In genomic region chr1:63442141-63442475, GRCh38 we compare ENCODE assay signal across 14 cellular contexts.
A peak's percentile ranks its signal among the peaks of the same experiment; 100 is the strongest.
DNase-seq lines count a peak whose midpoint lies in the region; ATAC-seq and TF ChIP-seq lines count a peak whose summit lies in the region.
"Had no signal": no experiment of that assay in that cellular context is flagged by ENCODE, and none has a peak within 500 bp of the region (broad histone marks: within the 10 kb centered on the region; RNA-seq: fewer than 3 reads in every experiment).

No MANE protein-coding gene starts in this region.

- TF ChIP-seq POLR2A in tibial nerve (IDR thresholded peaks at IDR 0.05): no peak

- ATAC-seq in HG03135 (IDR thresholded peaks at IDR 0.05; ENCODE audit: unreplicated experiment) (peak; percentile 7), HG02981 (IDR thresholded peaks at IDR 0.05; ENCODE audit: unreplicated experiment) (no peak)

- POLR2A ChIA-PET in SK-N-SH (lab: Yijun Ruan, JAX): no interaction called here

- H3K4me1 ChIP-seq in DOHH2 (ENCODE audit: control insufficient read depth, low read length): peaks cover 65% of the 10 kb centered on the region
- peaks cover 8% of the 10 kb centered on the region for H3K4me1 ChIP-seq in adipocyte (ENCODE audit: control insufficient read depth, insufficient read depth, low read length)
- peaks cover 3% of the 10 kb centered on the region; the same call in 1 of the 2 replicates for H3K4me1 ChIP-seq in iPS-20b (ENCODE audit: insufficient read depth, low read length)
- no peaks in the 10 kb centered on the region for H3K4me1 ChIP-seq in SK-N-SH (ENCODE audit: control insufficient read depth in 1 of 2, insufficient read depth in 2 of 2, low read depth in 1 of 2, low read length in 1 of 2)
- peaks cover 0 to 6% (median 0%) of the 10 kb centered on the region in 4 donors for H3K4me1 ChIP-seq in tibial nerve
- H3K4me1 ChIP-seq: adrenal gland, uterus had no signal

- peaks cover 22% of the 10 kb centered on the region for H3K36me3 ChIP-seq in DOHH2 (ENCODE audit: control insufficient read depth, low read length)
- H3K36me3 ChIP-seq in adipocyte (ENCODE audit: control insufficient read depth, insufficient read depth, low read length, severe bottlenecking): no peaks in the 10 kb centered on the region
- H3K36me3 ChIP-seq in iPS-20b (ENCODE audit: insufficient read depth, low read depth, low read length): no peaks in the 10 kb centered on the region
- peaks cover 0 to 3% of the 10 kb centered on the region in 2 experiments for H3K36me3 ChIP-seq in SK-N-SH (replicated peaks in 1 of 2; ENCODE audit: control insufficient read depth in 1 of 2, insufficient read depth in 2 of 2, low read length in 1 of 2)
- no peaks in the 10 kb centered on the region for H3K36me3 ChIP-seq in tibial nerve
- H3K36me3 ChIP-seq: adrenal gland, cardiac muscle cell, WERI-Rb-1 had no signal

- H3K9me3 ChIP-seq in DOHH2 (ENCODE audit: control insufficient read depth, insufficient read depth, low read length) (no peaks in the 10 kb centered on the region), adipocyte (ENCODE audit: control insufficient read depth, low read length) (no peaks in the 10 kb centered on the region), iPS-20b (ENCODE audit: insufficient read depth, low read depth, low read length) (no peaks in the 10 kb centered on the region), SK-N-SH (no peaks in the 10 kb centered on the region), tibial nerve (no peaks in the 10 kb centered on the region)
- H3K9me3 ChIP-seq: adrenal gland, uterus had no signal

- H3K9ac ChIP-seq in adipocyte (ENCODE audit: low read length): peak overlapping the region; percentile 13
- peak overlapping the region; percentile 13; the same call in 1 of the 2 replicates for H3K9ac ChIP-seq in iPS-20b (ENCODE audit: low read depth, low read length)
- no peak overlapping the region for H3K9ac ChIP-seq in SK-N-SH

- TF ChIP-seq CTCF in DOHH2 (IDR thresholded peaks at IDR 0.05; ENCODE audit: low read depth, low read length, poor library complexity, severe bottlenecking) (no peak), SK-N-SH (IDR thresholded peaks at IDR 0.05) (no peak), tibial nerve (IDR thresholded peaks at IDR 0.05) (no peak)

- no peaks in the 10 kb centered on the region for H3K27me3 ChIP-seq in DOHH2 (ENCODE audit: control insufficient read depth, low read length)
- H3K27me3 ChIP-seq in adipocyte (replicated peaks; ENCODE audit: control insufficient read depth, insufficient read depth, low read length): no peaks in the 10 kb centered on the region
- no peaks in the 10 kb centered on the region for H3K27me3 ChIP-seq in iPS-20b (ENCODE audit: insufficient read depth, low read length)
- H3K27me3 ChIP-seq in SK-N-SH (ENCODE audit: insufficient read depth): no peaks in the 10 kb centered on the region
- H3K27me3 ChIP-seq in tibial nerve: no peaks in the 10 kb centered on the region
- H3K27me3 ChIP-seq: adrenal gland, cardiac muscle cell, uterus had no signal

- H3F3A ChIP-seq in DOHH2 (ENCODE audit: control insufficient read depth, insufficient read depth) (peaks cover 30% of the 10 kb centered on the region), SK-N-SH (replicated peaks; ENCODE audit: insufficient read depth) (no peaks in the 10 kb centered on the region)

- H3K4me3 ChIP-seq in DOHH2 (ENCODE audit: low read length): peak overlapping the region; percentile 59
- no peak overlapping the region for H3K4me3 ChIP-seq in adipocyte (ENCODE audit: low read length)
- no peak overlapping the region for H3K4me3 ChIP-seq in iPS-20b (ENCODE audit: low read length)
- no peak overlapping the region for H3K4me3 ChIP-seq in SK-N-SH (ENCODE audit: low read depth in 2 of 2, low read length in 1 of 2)
- no peak overlapping the region for H3K4me3 ChIP-seq in tibial nerve
- H3K4me3 ChIP-seq: adrenal gland, cardiac muscle cell, PC-9, uterus had no signal

- H3K4me2 ChIP-seq in DOHH2 (ENCODE audit: low read length) (peak overlapping the region; percentile 69), SK-N-SH (no peak overlapping the region)
- H3K4me2 ChIP-seq: PC-9 had no signal

- TF ChIP-seq RAD21 in SK-N-SH (IDR thresholded peaks at IDR 0.05; ENCODE audit: low read length): no peak

- no peaks in the 10 kb centered on the region for H4K20me1 ChIP-seq in DOHH2 (ENCODE audit: control insufficient read depth, insufficient read depth, low read depth, low read length)
- H4K20me1 ChIP-seq in SK-N-SH (ENCODE audit: insufficient read depth): no peaks in the 10 kb centered on the region

- peak; percentile 53 for DNase-seq in adipocyte (ENCODE audit: low read depth)
- no peak for DNase-seq in globus pallidus (ENCODE audit: low spot score)
- no peak for DNase-seq in SK-N-SH
- DNase-seq in tibial nerve (ENCODE audit: low spot score in 2 of 2): no peak
- DNase-seq: kidney, uterus had no signal

- CTCF ChIA-PET in SK-N-SH (lab: Yijun Ruan, JAX): interaction anchor here (0.6 to 3.8 kb wide), 13 partner anchors 8 to 601 kb away, joined by 3 to 50 read pairs (median 3); partner anchors contain the start of genes EFCAB7 and ITGB3BP

- no peaks in the 10 kb centered on the region for H3K79me2 ChIP-seq in DOHH2 (ENCODE audit: control insufficient read depth, low read length)
- no peaks in the 10 kb centered on the region for H3K79me2 ChIP-seq in SK-N-SH (ENCODE audit: insufficient read depth)

- TF ChIP-seq EP300 in SK-N-SH (IDR thresholded peaks at IDR 0.05; ENCODE audit: borderline replicate concordance in 1 of 2, low read depth in 1 of 2, low read length in 1 of 2): no peak
- no peak for TF ChIP-seq EP300 in tibial nerve (IDR thresholded peaks at IDR 0.05)

- H2AFZ ChIP-seq in SK-N-SH (ENCODE audit: low read depth): no peak overlapping the region
- H2AFZ ChIP-seq: PC-9 had no signal

- H3K9me2 ChIP-seq in DOHH2 (replicated peaks; ENCODE audit: control insufficient read depth, low read length) (no peaks in the 10 kb centered on the region), SK-N-SH (no peaks in the 10 kb centered on the region)

- peak overlapping the region; percentile 88 for H3K27ac ChIP-seq in DOHH2 (ENCODE audit: low read depth, low read length)
- no peak overlapping the region for H3K27ac ChIP-seq in iPS-20b (ENCODE audit: low read length)
- no peak overlapping the region for H3K27ac ChIP-seq in SK-N-SH (ENCODE audit: low read depth in 2 of 2, low read length in 1 of 2)
- peak overlapping the region in 1 of 4 donors; percentile 46 for H3K27ac ChIP-seq in tibial nerve
- H3K27ac ChIP-seq: adrenal gland, cardiac muscle cell, PC-9, uterus, WERI-Rb-1 had no signal

TF ChIP-seq in SK-N-SH, 30 proteins besides CTCF, POLR2A, EP300 and RAD21 (continues in another document):
- no peak for TF ChIP-seq TAF1 (IDR thresholded peaks at IDR 0.05; ENCODE audit: borderline replicate concordance, low read depth, low read length)
- TF ChIP-seq TEAD4 (IDR thresholded peaks at IDR 0.05; ENCODE audit: borderline replicate concordance, insufficient read depth): no peak
- TF ChIP-seq MEF2A (IDR thresholded peaks at IDR 0.05; ENCODE audit: borderline replicate concordance, low read depth): no peak
- TF ChIP-seq SMC3 (IDR thresholded peaks at IDR 0.05; ENCODE audit: low read depth, low read length): no peak
- no peak for TF ChIP-seq RXRA (IDR thresholded peaks at IDR 0.05; ENCODE audit: borderline replicate concordance, low read depth)
- TF ChIP-seq NFIC (IDR thresholded peaks at IDR 0.05; ENCODE audit: borderline replicate concordance): no peak
- no peak for TF ChIP-seq ZBTB33 (IDR thresholded peaks at IDR 0.05; ENCODE audit: borderline replicate concordance, low read depth)
- TF ChIP-seq GABPA (IDR thresholded peaks at IDR 0.05; ENCODE audit: low read depth): no peak
- no peak for TF ChIP-seq FOXJ3 (CRISPR knock-in tag; IDR thresholded peaks at IDR 0.05)
- no peak for TF ChIP-seq MAX (IDR thresholded peaks at IDR 0.05; ENCODE audit: low read depth)
- TF ChIP-seq, protein P1, sequence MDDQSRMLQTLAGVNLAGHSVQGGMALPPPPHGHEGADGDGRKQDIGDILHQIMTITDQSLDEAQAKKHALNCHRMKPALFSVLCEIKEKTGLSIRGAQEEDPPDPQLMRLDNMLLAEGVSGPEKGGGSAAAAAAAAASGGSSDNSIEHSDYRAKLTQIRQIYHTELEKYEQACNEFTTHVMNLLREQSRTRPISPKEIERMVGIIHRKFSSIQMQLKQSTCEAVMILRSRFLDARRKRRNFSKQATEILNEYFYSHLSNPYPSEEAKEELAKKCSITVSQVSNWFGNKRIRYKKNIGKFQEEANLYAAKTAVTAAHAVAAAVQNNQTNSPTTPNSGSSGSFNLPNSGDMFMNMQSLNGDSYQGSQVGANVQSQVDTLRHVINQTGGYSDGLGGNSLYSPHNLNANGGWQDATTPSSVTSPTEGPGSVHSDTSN (IDR thresholded peaks at IDR 0.05): no peak
- TF ChIP-seq TCF12 (IDR thresholded peaks at IDR 0.05): no peak
- TF ChIP-seq POLR2AphosphoS5 (IDR thresholded peaks at IDR 0.05; ENCODE audit: low read depth, low read length): no peak
- no peak for TF ChIP-seq GATA2 (CRISPR knock-in tag; IDR thresholded peaks at IDR 0.05)
- no peak for TF ChIP-seq CHD2 (IDR thresholded peaks at IDR 0.05; ENCODE audit: low read length, partially characterized antibody)
